9 cellular contexts compared by ENCODE assay signal in genomic region chr19:48629599-48630288, GRCh38. TPM values are rescaled to one million over a fixed set of nuclear protein-coding genes. Genes with fewer than 3 reads are reported as not detected.
DNase-seq lines count a peak whose midpoint lies in the region; ATAC-seq and TF ChIP-seq lines count a peak whose summit lies in the region.
"Had no signal": no experiment of that assay in that cellular context is flagged by ENCODE, and none has a peak within 500 bp of the region (broad histone marks: within the 10 kb centered on the region; RNA-seq: fewer than 3 reads in every experiment).

No MANE protein-coding gene starts in this region.

- H3K27ac ChIP-seq in iPS-18a (ENCODE audit: low read length): no peak overlapping the region

- DNase-seq in HUDEP-2 (lab: John Stamatoyannopoulos, UW; ENCODE audit: unreplicated experiment in 76 of 76) (peak in 70 of 76 experiments; percentile 52 to 88 (median 78)), amniotic epithelial cell (ENCODE audit: low read depth) (peak; percentile 77), lower leg skin (ENCODE audit: low spot score in 2 of 2) (no peak), hippocampal formation (lab: John Stamatoyannopoulos, UW) (no peak)
- peak; percentile 55 for DNase-seq in stimulated activated naive CD8-positive, alpha-beta T cell treated with anti-CD3 and anti-CD28 coated beads, Interleukin-15, Interleukin-2, amounts not matched to agents 100 U/mL and 50 U/mL, for 24 hours
- DNase-seq: effector memory CD4-positive, alpha-beta T cell; stimulated activated CD4-positive, alpha-beta T cell treated with anti-CD3 and anti-CD28 coated beads, Interleukin-4, amount 100 ng/mL, for 1 hour had no signal

- no peaks in the 10 kb centered on the region for H3K9me3 ChIP-seq in iPS-18a (ENCODE audit: control insufficient read depth, low read depth, low read length)

- H3K4me3 ChIP-seq in iPS-18a (ENCODE audit: low read length) (peak overlapping the region; percentile 47), lower leg skin (ENCODE audit: low read depth, poor library complexity, severe bottlenecking) (no peak overlapping the region)

- intact Hi-C loops in lower leg skin (cut with DNase I; ENCODE audit: low total_unique reads): no loop called here

- TF ChIP-seq CTCF in lower leg skin (IDR thresholded peaks at IDR 0.05): no peak

- H3K27me3 ChIP-seq in iPS-18a (ENCODE audit: control insufficient read depth, insufficient read depth, low read length): no peaks in the 10 kb centered on the region

- TF ChIP-seq POLR2A in lower leg skin (IDR thresholded peaks at IDR 0.05): no peak

- H3K9ac ChIP-seq in iPS-18a (ENCODE audit: low read length): peak overlapping the region; percentile 61

- WGBS in lower leg skin, 2 donors: 47 to 64% methylated on average over 28 to 33 of the region's 46 CpGs

- H3K36me3 ChIP-seq in iPS-18a (ENCODE audit: control insufficient read depth, low read depth, low read length): no peaks in the 10 kb centered on the region

- no peak for ATAC-seq in stimulated activated naive CD8-positive, alpha-beta T cell treated with anti-CD3 and anti-CD28 coated beads, Interleukin-15, Interleukin-2, amounts not matched to agents 100 U/mL and 50 U/mL, for 24 hours
- no peak for ATAC-seq in HG02798 (IDR thresholded peaks at IDR 0.05; ENCODE audit: poor library complexity, unreplicated experiment)

- H3K4me1 ChIP-seq in iPS-18a (ENCODE audit: control insufficient read depth, low read depth, low read length): peaks cover 28% of the 10 kb centered on the region

RNA-seq across cellular contexts. Expression of gene DBP, which starts 7.4 kb away (rescaled TPM):
- 10 to 100 TPM; 21.1 to 41.6 (median 24.8) TPM for total RNA-seq in lower leg skin

RNA-seq across cellular contexts. Expression of gene SPHK2, which starts 10.4 kb away (rescaled TPM):
- 1 to 10 TPM; 2.2 to 8.8 (median 6.1) TPM for total RNA-seq in lower leg skin

RNA-seq across cellular contexts. Expression of gene RPL18, which starts 10.8 kb away (rescaled TPM):
- 1,000 to 10,000 TPM; 3,252 to 5,828 (median 3,870) TPM for total RNA-seq in lower leg skin

RNA-seq across cellular contexts. Expression of gene FAM83E, which starts 14.9 kb away (rescaled TPM):
- 1 to 10 TPM in 2 of 4 donors, under 1 TPM in 2; 0.53 to 8.2 (median 3.8) TPM for total RNA-seq in lower leg skin

RNA-seq across cellular contexts. Expression of gene CA11, which starts 16.2 kb away (rescaled TPM):
- total RNA-seq in lower leg skin: 10 to 100 TPM in 3 of 4 donors, 1 to 10 TPM in 1; 7.3 to 37.5 (median 10.3) TPM

Comparison
In these comparisons a context has a peak if more than half of its experiments do, and no peak if none do; other contexts are left out.
1. DNase-seq: peak in HUDEP-2 (70 of 76), amniotic epithelial cell (single experiment) and stimulated activated naive CD8-positive, alpha-beta T cell treated with anti-CD3 and anti-CD28 coated beads, Interleukin-15, Interleukin-2, amounts not matched to agents 100 U/mL and 50 U/mL, for 24 hours (single experiment); none in lower leg skin (0 of 2) and hippocampal formation (0 of 2).